ENCODE assay signal across 1 cellular context in genomic region chr3:124731760-124732159, GRCh38.
TF ChIP-seq lines count a peak whose summit lies in the region.

No MANE protein-coding gene starts in this region.

TF ChIP-seq in H1, 55 proteins besides CTCF, POLR2A, EP300 and RAD21:
- TF ChIP-seq EZH2 (IDR thresholded peaks at IDR 0.05; ENCODE audit: low read depth, low read length, severe bottlenecking) (no peak), ATF2 (IDR thresholded peaks at IDR 0.05; ENCODE audit: low read length) (no peak), MAFK (IDR thresholded peaks at IDR 0.05; ENCODE audit: low read depth, low read length) (no peak), SIN3A (conservative IDR thresholded peaks at IDR 0.05 in 1 of 2, IDR thresholded peaks at IDR 0.05 in 1 of 2; ENCODE audit: low read depth in 1 of 2, low read length in 2 of 2) (no peak), KDM5A (IDR thresholded peaks at IDR 0.05; ENCODE audit: low read length) (no peak), TBP (IDR thresholded peaks at IDR 0.05; ENCODE audit: low read depth, low read length) (no peak), GTF2F1 (IDR thresholded peaks at IDR 0.05; ENCODE audit: borderline replicate concordance, low read depth, low read length) (no peak), MAX (IDR thresholded peaks at IDR 0.05) (no peak), CHD1 (IDR thresholded peaks at IDR 0.05; ENCODE audit: low read depth, low read length) (no peak), SP4 (IDR thresholded peaks at IDR 0.05; ENCODE audit: low read length) (no peak), SP1 (IDR thresholded peaks at IDR 0.05; ENCODE audit: low read depth, low read length) (no peak), RBBP5 (IDR thresholded peaks at IDR 0.05; ENCODE audit: borderline replicate concordance, low read depth, low read length) (no peak), EGR1 (IDR thresholded peaks at IDR 0.05; ENCODE audit: borderline replicate concordance, low read depth, low read length) (no peak)
